In the genomic region with DNA sequence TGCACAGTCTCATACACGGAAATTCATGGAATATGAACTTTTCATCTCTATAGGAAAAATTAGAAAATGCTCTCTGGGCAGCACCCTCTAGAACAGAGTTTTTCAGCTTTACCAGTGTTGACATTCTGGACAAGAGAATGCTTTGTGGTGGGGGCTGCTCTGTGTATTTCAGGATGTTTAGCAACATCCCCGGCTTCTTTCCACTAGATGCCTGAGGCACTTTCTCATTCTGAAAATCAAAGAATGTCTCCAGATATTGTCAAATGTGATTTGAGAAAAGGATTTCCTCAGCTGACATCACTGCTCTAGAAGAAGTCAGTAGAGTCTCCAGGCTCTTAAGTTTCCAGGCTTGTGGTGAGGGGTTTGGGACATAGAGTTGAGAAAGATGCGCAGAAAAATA, we compare ENCODE assay signal across 14 cellular contexts.
DNase-seq lines count a peak whose midpoint lies in the region; ATAC-seq and TF ChIP-seq lines count a peak whose summit lies in the region.
"Had no signal": no experiment of that assay in that cellular context is flagged by ENCODE, and none has a peak within 500 bp of the region (broad histone marks: within the 10 kb centered on the region; RNA-seq: fewer than 3 reads in every experiment).

No MANE protein-coding gene starts in this region.

- no peak overlapping the region for H2BK120ac ChIP-seq in trophoblast cell (ENCODE audit: insufficient read depth, low read length, poor library complexity)

- no peak for ATAC-seq in RWPE2 (ENCODE audit: low read depth)
- ATAC-seq in GM18909 (IDR thresholded peaks at IDR 0.05; ENCODE audit: poor library complexity, unreplicated experiment): no peak
- ATAC-seq in GM21528 (IDR thresholded peaks at IDR 0.05; ENCODE audit: low FRiP score, unreplicated experiment): no peak

- no peak overlapping the region for H4K8ac ChIP-seq in trophoblast cell (ENCODE audit: low read depth, low read length)

- no peak overlapping the region for H3K9ac ChIP-seq in trophoblast cell (ENCODE audit: low read length)

- no CpG with 5 or more reads among the region's 3 CpGs for WGBS in trophoblast cell (ENCODE audit: extremely low coverage, insufficient coverage, insufficient read length)

- H4K91ac ChIP-seq in trophoblast cell (ENCODE audit: low read depth, low read length): no peak overlapping the region

- no peak overlapping the region for H2BK5ac ChIP-seq in trophoblast cell (ENCODE audit: low read depth, low read length, poor library complexity)

- DNase-seq in EH (ENCODE audit: low read depth): peak; percentile 82
- no peak for DNase-seq in RWPE2 (ENCODE audit: low spot score)
- peak; percentile 5 for DNase-seq in fibroblast of mammary gland (ENCODE audit: low read depth)
- peak; percentile 5 to 76 for DNase-seq in trophoblast cell
- no peak for DNase-seq in CD1c-positive myeloid dendritic cell (ENCODE audit: extremely low spot score)
- no peak for DNase-seq in MV-4-11 (lab: John Stamatoyannopoulos, UW)
- DNase-seq: CD4-positive, CD25-positive, alpha-beta regulatory T cell; GF-D8; GOT3; NCI-H2171; stimulated activated CD4-positive, alpha-beta T cell treated with anti-CD3 and anti-CD28 coated beads, Interleukin-4, amount 100 ng/mL, for 1 hour had no signal

- peak overlapping the region; percentile 45 for H3K27ac ChIP-seq in RWPE2 (ENCODE audit: poor library complexity, severe bottlenecking)
- H3K27ac ChIP-seq in trophoblast cell (ENCODE audit: low read depth, low read length): peak overlapping the region; percentile 41
- H3K27ac ChIP-seq: HL-60 had no signal

- no peak for TF ChIP-seq CTCF in RWPE2 (IDR thresholded peaks at IDR 0.05; ENCODE audit: poor library complexity, severe bottlenecking)
- TF ChIP-seq CTCF in fibroblast of mammary gland (conservative IDR thresholded peaks at IDR 0.05; ENCODE audit: control insufficient read depth, insufficient read depth, low read depth, low read length): no peak

- H3K4me2 ChIP-seq in trophoblast cell (ENCODE audit: low read length): no peak overlapping the region

- H3K79me1 ChIP-seq in trophoblast cell (ENCODE audit: low read length): no peaks in the 10 kb centered on the region

- H3K4me3 ChIP-seq in RWPE2 (ENCODE audit: severe bottlenecking) (no peak overlapping the region), fibroblast of mammary gland (ENCODE audit: control insufficient read depth, low read depth, low read length) (no peak overlapping the region), trophoblast cell (ENCODE audit: low read depth, low read length) (no peak overlapping the region)

- H3K36me3 ChIP-seq in RWPE2 (ENCODE audit: low read depth) (no peaks in the 10 kb centered on the region), trophoblast cell (ENCODE audit: control insufficient read depth in 1 of 2, insufficient read depth in 2 of 2, low read length in 2 of 2) (no peaks in the 10 kb centered on the region)

- no peak overlapping the region for H3K14ac ChIP-seq in trophoblast cell (ENCODE audit: low read length)

- no peak overlapping the region for H2AFZ ChIP-seq in trophoblast cell (ENCODE audit: insufficient read depth, low read length, poor library complexity)

- H3K18ac ChIP-seq in trophoblast cell (ENCODE audit: low read length): no peak overlapping the region

- no peak overlapping the region for H2BK12ac ChIP-seq in trophoblast cell (ENCODE audit: low read length)

- no peaks in the 10 kb centered on the region for H3K79me2 ChIP-seq in trophoblast cell (ENCODE audit: control insufficient read depth, insufficient read depth, low read length, poor library complexity)

- no peak overlapping the region for H3K23ac ChIP-seq in trophoblast cell (ENCODE audit: low read length)

- H3K4ac ChIP-seq in trophoblast cell (ENCODE audit: low read depth, low read length): no peak overlapping the region

- H3K4me1 ChIP-seq in RWPE2 (ENCODE audit: insufficient read depth, poor library complexity, severe bottlenecking) (peaks cover 6% of the 10 kb centered on the region), trophoblast cell (ENCODE audit: control insufficient read depth in 1 of 2, insufficient read depth in 2 of 2, low read length in 2 of 2) (peaks cover 0 to 4% of the 10 kb centered on the region in 2 experiments)

- H4K12ac ChIP-seq in trophoblast cell (ENCODE audit: low read depth, low read length): no peak overlapping the region

- H3K9me3 ChIP-seq in RWPE2 (ENCODE audit: severe bottlenecking) (no peaks in the 10 kb centered on the region), trophoblast cell (ENCODE audit: insufficient read depth, low read depth, low read length) (no peaks in the 10 kb centered on the region)

- H3K27me3 ChIP-seq in RWPE2 (ENCODE audit: insufficient read depth, poor library complexity, severe bottlenecking) (no peaks in the 10 kb centered on the region), trophoblast cell (ENCODE audit: insufficient read depth, low read length) (no peaks in the 10 kb centered on the region)

- no peak overlapping the region for H2AK5ac ChIP-seq in trophoblast cell (ENCODE audit: low read length)

Comparison
In these comparisons a context has a peak if more than half of its experiments do, and no peak if none do; other contexts are left out.
1. DNase-seq: peak in EH (single experiment), fibroblast of mammary gland (single experiment) and trophoblast cell (2 of 2); none in RWPE2 (single experiment), CD1c-positive myeloid dendritic cell (single experiment) and MV-4-11 (single experiment).